7 cellular contexts compared by ENCODE assay signal in genomic region chr15:50685191-50685975, GRCh38. TPM values are rescaled to one million over a fixed set of nuclear protein-coding genes. Genes with fewer than 3 reads are reported as not detected.
A peak's percentile ranks its signal among the peaks of the same experiment; 100 is the strongest.
DNase-seq lines count a peak whose midpoint lies in the region; ATAC-seq and TF ChIP-seq lines count a peak whose summit lies in the region.

No MANE protein-coding gene starts in this region.

- peak; percentile 6 for ATAC-seq in WTC11
- ATAC-seq in right cardiac atrium, result no peak

- H3K4me3 Mint-ChIP-seq in WTC11, result peak overlapping the region; percentile 97

- no peaks in the 10 kb centered on the region for H3K9me3 Mint-ChIP-seq in WTC11

- POLR2A ChIA-PET in WTC11 (lab: Charles Lee), result no interaction called here

- CTCF ChIA-PET in WTC11 (lab: Charles Lee), result interaction anchor here (0.6 to 1.5 kb wide), 3 partner anchors 9 to 200 kb away, joined by 3 to 4 read pairs (median 4); no protein-coding TSS in a partner anchor

- DNase-seq in HL-60 (ENCODE audit: low read depth in 1 of 2, low spot score in 1 of 2) (no peak), WTC11 (ENCODE audit: low spot score) (no peak), right cardiac atrium (no peak), NCI-H1930 (lab: John Stamatoyannopoulos, UW) (no peak), GDM1 (lab: John Stamatoyannopoulos, UW) (no peak), amygdala (lab: John Stamatoyannopoulos, UW) (no peak)

- TF ChIP-seq CTCF in HL-60 (IDR thresholded peaks at IDR 0.05; ENCODE audit: insufficient read depth, low read length) (no peak), WTC11 (IDR thresholded peaks at IDR 0.05) (no peak)

- H3K27ac Mint-ChIP-seq in WTC11, result peak overlapping the region; percentile 15

- peaks cover 6% of the 10 kb centered on the region for H3K4me1 ChIP-seq in right cardiac atrium (ENCODE audit: control insufficient read depth, insufficient read depth, low read length)
- peaks cover 8 to 33% (median 21%) of the 10 kb centered on the region in 3 donors for H3K4me1 ChIP-seq in skeletal muscle tissue (ENCODE audit: control insufficient read depth in 3 of 3, insufficient read depth in 3 of 3, low read length in 3 of 3)

- peak overlapping the region; percentile 78 to 97 (median 96) for H3K9ac ChIP-seq in skeletal muscle tissue (ENCODE audit: low read depth in 1 of 3, low read length in 3 of 3)

- H3K4me3 ChIP-seq in HL-60 (replicated peaks; ENCODE audit: insufficient read depth, low read length), result peak overlapping the region; percentile 98
- peak overlapping the region; percentile 72 for H3K4me3 ChIP-seq in right cardiac atrium (ENCODE audit: low read length)
- H3K4me3 ChIP-seq in skeletal muscle tissue (ENCODE audit: low read length in 3 of 3), result peak overlapping the region; percentile 84 to 97 (median 94)

- H3K27me3 ChIP-seq in HL-60 (ENCODE audit: insufficient read depth, poor library complexity, severe bottlenecking) (no peaks in the 10 kb centered on the region), right cardiac atrium (ENCODE audit: control insufficient read depth, insufficient read depth) (no peaks in the 10 kb centered on the region), skeletal muscle tissue (ENCODE audit: control insufficient read depth in 3 of 3, insufficient read depth in 3 of 3, low read length in 3 of 3) (no peaks in the 10 kb centered on the region)

- no peaks in the 10 kb centered on the region for H3K27me3 Mint-ChIP-seq in WTC11 (ENCODE audit: low read depth)

- H3K36me3 Mint-ChIP-seq in WTC11, result peaks cover 10% of the 10 kb centered on the region

- intact Hi-C loops in right cardiac atrium (cut with DNase I), result loop anchor here in 2 of 4 donors (10.0 kb wide), 1 partner anchor 79 kb away; the partner anchor contains the start of gene SPPL2A (in 2 of the 2)

- H3K9me3 ChIP-seq in right cardiac atrium (ENCODE audit: control insufficient read depth, low read length), result no peaks in the 10 kb centered on the region
- H3K9me3 ChIP-seq in skeletal muscle tissue (ENCODE audit: control insufficient read depth in 3 of 3, low read length in 3 of 3), result no peaks in the 10 kb centered on the region

- H3K27ac ChIP-seq in HL-60 (replicated peaks) (peak overlapping the region; percentile 93), right cardiac atrium (ENCODE audit: low read length) (peak overlapping the region; percentile 92), skeletal muscle tissue (ENCODE audit: low read depth, low read length) (peak overlapping the region; percentile 92)

- H3K4me1 Mint-ChIP-seq in WTC11, result peaks cover 27% of the 10 kb centered on the region

- H3K36me3 ChIP-seq in skeletal muscle tissue (ENCODE audit: control insufficient read depth in 3 of 3, insufficient read depth in 3 of 3, low read length in 3 of 3), result peaks cover 0 to 8% (median 0%) of the 10 kb centered on the region in 3 donors

- 42% methylated on average over 22 of the region's 22 CpGs for WGBS in right cardiac atrium

TF ChIP-seq in WTC11, 78 proteins besides CTCF, POLR2A, EP300 and RAD21:
- TF ChIP-seq MAX (CRISPR knock-in tag; IDR thresholded peaks at IDR 0.05), result no peak
- TF ChIP-seq TCF7 (CRISPR knock-in tag; IDR thresholded peaks at IDR 0.05; ENCODE audit: low read depth), result no peak
- TF ChIP-seq EMX1 (CRISPR knock-in tag; IDR thresholded peaks at IDR 0.05), result no peak
- no peak for TF ChIP-seq CBFB (CRISPR knock-in tag; IDR thresholded peaks at IDR 0.05; ENCODE audit: low read depth)
- no peak for TF ChIP-seq NFYB (CRISPR knock-in tag; conservative IDR thresholded peaks at IDR 0.05; ENCODE audit: low read depth)
- no peak; the same call in 1 of the 2 replicates for TF ChIP-seq ZNF121 (CRISPR knock-in tag; IDR thresholded peaks at IDR 0.05)
- TF ChIP-seq RORB (CRISPR knock-in tag; IDR thresholded peaks at IDR 0.05), result no peak
- TF ChIP-seq, protein P1, sequence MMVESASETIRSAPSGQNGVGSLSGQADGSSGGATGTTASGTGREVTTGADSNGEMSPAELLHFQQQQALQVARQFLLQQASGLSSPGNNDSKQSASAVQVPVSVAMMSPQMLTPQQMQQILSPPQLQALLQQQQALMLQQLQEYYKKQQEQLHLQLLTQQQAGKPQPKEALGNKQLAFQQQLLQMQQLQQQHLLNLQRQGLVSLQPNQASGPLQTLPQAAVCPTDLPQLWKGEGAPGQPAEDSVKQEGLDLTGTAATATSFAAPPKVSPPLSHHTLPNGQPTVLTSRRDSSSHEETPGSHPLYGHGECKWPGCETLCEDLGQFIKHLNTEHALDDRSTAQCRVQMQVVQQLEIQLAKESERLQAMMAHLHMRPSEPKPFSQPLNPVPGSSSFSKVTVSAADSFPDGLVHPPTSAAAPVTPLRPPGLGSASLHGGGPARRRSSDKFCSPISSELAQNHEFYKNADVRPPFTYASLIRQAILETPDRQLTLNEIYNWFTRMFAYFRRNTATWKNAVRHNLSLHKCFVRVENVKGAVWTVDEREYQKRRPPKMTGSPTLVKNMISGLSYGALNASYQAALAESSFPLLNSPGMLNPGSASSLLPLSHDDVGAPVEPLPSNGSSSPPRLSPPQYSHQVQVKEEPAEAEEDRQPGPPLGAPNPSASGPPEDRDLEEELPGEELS (CRISPR knock-in tag; IDR thresholded peaks at IDR 0.05), result no peak
- TF ChIP-seq ELF4 (CRISPR knock-in tag; IDR thresholded peaks at IDR 0.05; ENCODE audit: low read depth), result no peak
- TF ChIP-seq ZMAT4 (CRISPR knock-in tag; IDR thresholded peaks at IDR 0.05), result no peak
- no peak for TF ChIP-seq STAT6 (CRISPR knock-in tag; conservative IDR thresholded peaks at IDR 0.05; ENCODE audit: low read depth)
- TF ChIP-seq NR3C1 (CRISPR knock-in tag; conservative IDR thresholded peaks at IDR 0.05; ENCODE audit: low read depth), result no peak
- no peak for TF ChIP-seq MYBL2 (CRISPR knock-in tag; IDR thresholded peaks at IDR 0.05)
- no peak for TF ChIP-seq FOXP1 (CRISPR knock-in tag; IDR thresholded peaks at IDR 0.05; ENCODE audit: borderline replicate concordance)
- TF ChIP-seq NR1H2 (CRISPR knock-in tag; IDR thresholded peaks at IDR 0.05), result no peak
- no peak for TF ChIP-seq TEAD1 (CRISPR knock-in tag; IDR thresholded peaks at IDR 0.05)
- no peak for TF ChIP-seq ZNF423 (CRISPR knock-in tag; IDR thresholded peaks at IDR 0.05)

RNA-seq across cellular contexts. Expression of gene TRPM7, which starts 1.2 kb away (rescaled TPM):
- total RNA-seq in WTC11 (2021) (24.0 to 28.1 TPM (median 26.2 TPM) in 3 replicates), right cardiac atrium (10 to 100 TPM; 29.0 to 36.9 (median 30.9) TPM), skeletal muscle tissue (41.2 TPM)
- polyA plus RNA-seq in right cardiac atrium, result 11.9 TPM
